16 cellular contexts compared by ENCODE assay signal in the genomic region with DNA sequence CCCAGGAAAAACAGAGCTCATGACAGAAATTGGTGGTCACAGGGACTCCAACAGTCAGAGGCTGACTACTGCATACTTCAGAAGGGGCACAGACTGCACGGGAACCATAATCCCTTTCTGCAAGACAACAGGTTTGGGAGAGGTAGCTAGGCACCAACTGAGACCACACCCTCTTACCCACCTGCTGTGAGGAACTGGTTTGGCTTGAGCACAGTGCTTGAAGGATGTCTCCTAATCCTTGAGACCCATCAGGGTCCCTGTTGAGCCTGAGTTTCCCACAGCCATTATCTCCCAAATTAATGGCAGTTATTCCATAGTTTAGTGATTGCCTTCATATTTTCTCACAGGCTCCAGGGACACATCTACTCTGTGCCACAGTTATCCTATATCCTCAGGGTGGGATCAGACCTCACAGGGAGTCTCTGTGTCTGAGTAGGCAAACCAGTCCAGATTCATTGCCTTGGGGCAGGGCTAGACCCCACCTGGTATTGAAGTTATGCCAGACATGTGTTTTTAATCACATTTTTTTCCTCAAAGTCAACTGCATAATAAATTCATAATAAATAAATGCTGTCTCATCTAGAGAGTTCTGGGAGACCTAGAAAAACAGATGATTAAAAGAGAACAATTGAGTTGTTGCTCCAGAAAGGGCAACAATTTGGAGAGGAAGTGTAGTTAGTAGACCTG. TPM values are rescaled to one million over a fixed set of nuclear protein-coding genes. Genes with fewer than 3 reads are reported as not detected.
DNase-seq lines count a peak whose midpoint lies in the region; ATAC-seq and TF ChIP-seq lines count a peak whose summit lies in the region.
"Had no signal": no experiment of that assay in that cellular context is flagged by ENCODE, and none has a peak within 500 bp of the region (broad histone marks: within the 10 kb centered on the region; RNA-seq: fewer than 3 reads in every experiment).

No MANE protein-coding gene starts in this region.

- peaks cover 18% of the 10 kb centered on the region for H3K27me3 Mint-ChIP-seq in activated T-cell treated with anti-CD3 and anti-CD28 coated beads, Interleukin-2, amount 50 U/mL, for 4 hours (ENCODE audit: low read depth)

- ATAC-seq in activated T-cell treated with anti-CD3 and anti-CD28 coated beads, Interleukin-2, amount 50 U/mL, for 4 hours: no peak
- ATAC-seq in GM18498 (IDR thresholded peaks at IDR 0.05; ENCODE audit: unreplicated experiment): no peak
- ATAC-seq: stimulated activated naive B cell treated with anti-CD40 and anti-IgM and Interleukin-4, amounts not matched to agents 10 μg/mL and 1 μg/mL and 100 μg/mL, for 72 hours had no signal

- no peak overlapping the region for H3K4me3 Mint-ChIP-seq in activated T-cell treated with anti-CD3 and anti-CD28 coated beads, Interleukin-2, amount 50 U/mL, for 4 hours
- H3K4me3 Mint-ChIP-seq: activated naive CD8-positive, alpha-beta T cell; stimulated activated naive B cell treated with anti-CD40 and anti-IgM and Interleukin-4, amounts not matched to agents 10 μg/mL and 1 μg/mL and 100 μg/mL, for 72 hours; T-helper 2 cell treated with Interferon-gamma antibody and Interleukin-4, amounts not matched to agents 5 μg/mL and 100 μg/mL, for 36 hours had no signal

- no peaks in the 10 kb centered on the region for H3K36me3 Mint-ChIP-seq in activated T-cell treated with anti-CD3 and anti-CD28 coated beads, Interleukin-2, amount 50 U/mL, for 4 hours (ENCODE audit: insufficient read depth)
- H3K36me3 Mint-ChIP-seq: activated naive CD8-positive, alpha-beta T cell; stimulated activated naive B cell treated with anti-CD40 and anti-IgM and Interleukin-4, amounts not matched to agents 10 μg/mL and 1 μg/mL and 100 μg/mL, for 72 hours had no signal

- DNase-seq in ELF-1 (ENCODE audit: low read depth, low spot score): peak; percentile 67
- peak; percentile 43 for DNase-seq in adipocyte (ENCODE audit: low read depth)
- DNase-seq in islet precursor cell: peak; percentile 89
- DNase-seq in activated T-cell treated with anti-CD3 and anti-CD28 coated beads, Interleukin-2, amount 50 U/mL, for 4 hours: no peak
- no peak for DNase-seq in NOMO-1 treated with DMSO at 0.1 percent for 48 hours (lab: John Stamatoyannopoulos, UW; ENCODE audit: unreplicated experiment)
- no peak for DNase-seq in AG20443 (ENCODE audit: low spot score)
- DNase-seq: DMS79 treated with DMSO at 0.1 percent for 48 hours; NCI-H1694 treated with DMSO at 0.1 percent for 48 hours; NCI-H526; occipital lobe; stimulated activated naive B cell treated with anti-CD40 and anti-IgM and Interleukin-4, amounts not matched to agents 10 μg/mL and 1 μg/mL and 100 μg/mL, for 72 hours had no signal

- TF ChIP-seq RAD21 in Ishikawa (IDR thresholded peaks at IDR 0.05; ENCODE audit: low read depth): no peak

- no peak overlapping the region for H3K9ac ChIP-seq in adipocyte (ENCODE audit: low read length)
- H3K9ac ChIP-seq: BLaER1 had no signal

- no peaks in the 10 kb centered on the region for H3K36me3 ChIP-seq in adipocyte (ENCODE audit: control insufficient read depth, insufficient read depth, low read length, severe bottlenecking)
- H3K36me3 ChIP-seq: BLaER1 had no signal

- H3K9me3 Mint-ChIP-seq in activated T-cell treated with anti-CD3 and anti-CD28 coated beads, Interleukin-2, amount 50 U/mL, for 4 hours: no peaks in the 10 kb centered on the region
- H3K9me3 Mint-ChIP-seq: stimulated activated naive B cell treated with anti-CD40 and anti-IgM and Interleukin-4, amounts not matched to agents 10 μg/mL and 1 μg/mL and 100 μg/mL, for 72 hours; T-helper 2 cell treated with Interferon-gamma antibody and Interleukin-4, amounts not matched to agents 5 μg/mL and 100 μg/mL, for 36 hours had no signal

- peak; percentile 48; the same call in 1 of the 2 replicates for TF ChIP-seq EP300 in Ishikawa (IDR thresholded peaks at IDR 0.05; ENCODE audit: borderline replicate concordance)

- H3K4me1 Mint-ChIP-seq in activated T-cell treated with anti-CD3 and anti-CD28 coated beads, Interleukin-2, amount 50 U/mL, for 4 hours (ENCODE audit: low read depth): peaks cover 31% of the 10 kb centered on the region

- H3K4me1 ChIP-seq in adipocyte (ENCODE audit: control insufficient read depth, insufficient read depth, low read length): peaks cover 48% of the 10 kb centered on the region
- H3K4me1 ChIP-seq: BLaER1 had no signal

- H3K27me3 ChIP-seq in adipocyte (replicated peaks; ENCODE audit: control insufficient read depth, insufficient read depth, low read length): no peaks in the 10 kb centered on the region
- H3K27me3 ChIP-seq: BLaER1 had no signal

- no peaks in the 10 kb centered on the region for H3K9me3 ChIP-seq in adipocyte (ENCODE audit: control insufficient read depth, low read length)
- H3K9me3 ChIP-seq: BLaER1 had no signal

- H3K4me3 ChIP-seq in adipocyte (ENCODE audit: low read length): no peak overlapping the region
- H3K4me3 ChIP-seq: BLaER1 had no signal

TF ChIP-seq in Ishikawa, 13 proteins besides CTCF, POLR2A, EP300 and RAD21:
- TF ChIP-seq TCF12 (IDR thresholded peaks at IDR 0.05; ENCODE audit: low read depth) (peak; percentile 67), NFIC (IDR thresholded peaks at IDR 0.05) (no peak), TEAD4 (IDR thresholded peaks at IDR 0.05) (0 out of 2 replicates have a peak, but pooled peaks have one; percentile 7)
- TF ChIP-seq, protein P1, sequence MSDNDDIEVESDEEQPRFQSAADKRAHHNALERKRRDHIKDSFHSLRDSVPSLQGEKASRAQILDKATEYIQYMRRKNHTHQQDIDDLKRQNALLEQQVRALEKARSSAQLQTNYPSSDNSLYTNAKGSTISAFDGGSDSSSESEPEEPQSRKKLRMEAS (IDR thresholded peaks at IDR 0.05): peak; percentile 9; the same call in 1 of the 2 replicates

RNA-seq across cellular contexts. Expression of gene CAST, which starts 9.3 kb away (rescaled TPM):
- total RNA-seq in activated T-cell treated with anti-CD3 and anti-CD28 coated beads, Interleukin-2, amount 50 U/mL, for 4 hours: 10 to 100 TPM; 57.5 to 73.9 (median 58.1) TPM

Comparison
In these comparisons a context has a peak if more than half of its experiments do, and no peak if none do; other contexts are left out.
1. DNase-seq: peak in ELF-1 (single experiment), adipocyte (single experiment) and islet precursor cell (single experiment); none in activated T-cell treated with anti-CD3 and anti-CD28 coated beads, Interleukin-2, amount 50 U/mL, for 4 hours (single experiment), NOMO-1 treated with DMSO at 0.1 percent for 48 hours (single experiment) and AG20443 (single experiment).